Comparison of ENCODE assay signal across 1 cellular context in the genomic region with DNA sequence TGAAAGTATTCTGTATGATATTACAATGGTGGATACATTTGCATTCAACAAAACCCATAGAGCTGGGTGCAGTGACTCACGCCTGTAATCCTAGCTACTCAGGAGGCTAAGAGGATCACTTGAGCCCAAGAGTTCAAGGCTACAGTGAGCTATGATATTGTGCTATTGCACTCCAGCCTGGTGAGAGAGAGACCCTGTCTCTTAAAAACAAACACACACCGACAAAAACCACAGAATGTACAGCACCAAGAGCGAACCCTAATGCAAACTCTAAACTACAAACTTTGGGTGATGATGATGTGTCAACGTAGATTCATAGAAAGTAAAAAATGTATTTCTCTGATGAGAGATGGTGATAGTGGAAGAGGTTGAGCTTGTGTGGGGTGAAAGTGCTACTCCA.
A peak's percentile ranks its signal among the peaks of the same experiment; 100 is the strongest.
TF ChIP-seq lines count a peak whose summit lies in the region.

No MANE protein-coding gene starts in this region.

TF ChIP-seq in HepG2, 621 proteins besides CTCF, POLR2A, EP300 and RAD21 (continued from another document and continues in another):
- TF ChIP-seq ZSCAN21 (CRISPR knock-in tag; IDR thresholded peaks at IDR 0.05; ENCODE audit: borderline replicate concordance): no peak
- TF ChIP-seq, protein P1, sequence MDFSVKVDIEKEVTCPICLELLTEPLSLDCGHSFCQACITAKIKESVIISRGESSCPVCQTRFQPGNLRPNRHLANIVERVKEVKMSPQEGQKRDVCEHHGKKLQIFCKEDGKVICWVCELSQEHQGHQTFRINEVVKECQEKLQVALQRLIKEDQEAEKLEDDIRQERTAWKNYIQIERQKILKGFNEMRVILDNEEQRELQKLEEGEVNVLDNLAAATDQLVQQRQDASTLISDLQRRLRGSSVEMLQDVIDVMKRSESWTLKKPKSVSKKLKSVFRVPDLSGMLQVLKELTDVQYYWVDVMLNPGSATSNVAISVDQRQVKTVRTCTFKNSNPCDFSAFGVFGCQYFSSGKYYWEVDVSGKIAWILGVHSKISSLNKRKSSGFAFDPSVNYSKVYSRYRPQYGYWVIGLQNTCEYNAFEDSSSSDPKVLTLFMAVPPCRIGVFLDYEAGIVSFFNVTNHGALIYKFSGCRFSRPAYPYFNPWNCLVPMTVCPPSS (IDR thresholded peaks at IDR 0.05): no peak
- TF ChIP-seq KMT2B (CRISPR knock-in tag; IDR thresholded peaks at IDR 0.05): no peak
- no peak for TF ChIP-seq ZNF121 (CRISPR knock-in tag; IDR thresholded peaks at IDR 0.05)
- no peak for TF ChIP-seq CCDC6 (CRISPR knock-in tag; IDR thresholded peaks at IDR 0.05)
- no peak for TF ChIP-seq ZNF747 (CRISPR knock-in tag; IDR thresholded peaks at IDR 0.05; ENCODE audit: borderline replicate concordance)
- no peak for TF ChIP-seq ZNF207 (IDR thresholded peaks at IDR 0.05; ENCODE audit: borderline replicate concordance)
- TF ChIP-seq RFX3 (CRISPR knock-in tag; IDR thresholded peaks at IDR 0.05): no peak
- no peak for TF ChIP-seq ZNF576 (CRISPR knock-in tag; IDR thresholded peaks at IDR 0.05)
- TF ChIP-seq ZNF530 (CRISPR knock-in tag; IDR thresholded peaks at IDR 0.05; ENCODE audit: low read depth): no peak
- TF ChIP-seq ZNF407 (CRISPR knock-in tag; IDR thresholded peaks at IDR 0.05; ENCODE audit: not compliant biosample characterization): no peak
- peak; percentile 38 for TF ChIP-seq TEAD3 (CRISPR knock-in tag; optimal IDR thresholded peaks at IDR 0.05; ENCODE audit: borderline replicate concordance)
- no peak for TF ChIP-seq HNRNPH1 (optimal IDR thresholded peaks at IDR 0.05; ENCODE audit: low read depth, low read length)
- TF ChIP-seq, protein P2, sequence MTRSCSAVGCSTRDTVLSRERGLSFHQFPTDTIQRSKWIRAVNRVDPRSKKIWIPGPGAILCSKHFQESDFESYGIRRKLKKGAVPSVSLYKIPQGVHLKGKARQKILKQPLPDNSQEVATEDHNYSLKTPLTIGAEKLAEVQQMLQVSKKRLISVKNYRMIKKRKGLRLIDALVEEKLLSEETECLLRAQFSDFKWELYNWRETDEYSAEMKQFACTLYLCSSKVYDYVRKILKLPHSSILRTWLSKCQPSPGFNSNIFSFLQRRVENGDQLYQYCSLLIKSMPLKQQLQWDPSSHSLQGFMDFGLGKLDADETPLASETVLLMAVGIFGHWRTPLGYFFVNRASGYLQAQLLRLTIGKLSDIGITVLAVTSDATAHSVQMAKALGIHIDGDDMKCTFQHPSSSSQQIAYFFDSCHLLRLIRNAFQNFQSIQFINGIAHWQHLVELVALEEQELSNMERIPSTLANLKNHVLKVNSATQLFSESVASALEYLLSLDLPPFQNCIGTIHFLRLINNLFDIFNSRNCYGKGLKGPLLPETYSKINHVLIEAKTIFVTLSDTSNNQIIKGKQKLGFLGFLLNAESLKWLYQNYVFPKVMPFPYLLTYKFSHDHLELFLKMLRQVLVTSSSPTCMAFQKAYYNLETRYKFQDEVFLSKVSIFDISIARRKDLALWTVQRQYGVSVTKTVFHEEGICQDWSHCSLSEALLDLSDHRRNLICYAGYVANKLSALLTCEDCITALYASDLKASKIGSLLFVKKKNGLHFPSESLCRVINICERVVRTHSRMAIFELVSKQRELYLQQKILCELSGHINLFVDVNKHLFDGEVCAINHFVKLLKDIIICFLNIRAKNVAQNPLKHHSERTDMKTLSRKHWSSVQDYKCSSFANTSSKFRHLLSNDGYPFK (CRISPR knock-in tag; IDR thresholded peaks at IDR 0.05; ENCODE audit: borderline replicate concordance): no peak
- no peak for TF ChIP-seq DMAP1 (CRISPR knock-in tag; IDR thresholded peaks at IDR 0.05)
- no peak for TF ChIP-seq MED13 (CRISPR knock-in tag; IDR thresholded peaks at IDR 0.05)
- no peak for TF ChIP-seq ZUFSP (CRISPR knock-in tag; IDR thresholded peaks at IDR 0.05; ENCODE audit: borderline replicate concordance)
- TF ChIP-seq NFE2 (CRISPR knock-in tag; IDR thresholded peaks at IDR 0.05): no peak
- no peak for TF ChIP-seq IRF1 (CRISPR knock-in tag; IDR thresholded peaks at IDR 0.05; ENCODE audit: low read depth)
- TF ChIP-seq HNF4G (IDR thresholded peaks at IDR 0.05; ENCODE audit: borderline replicate concordance, low read depth, low read length): no peak
- TF ChIP-seq HNF4G (CRISPR knock-in tag; IDR thresholded peaks at IDR 0.05; ENCODE audit: borderline replicate concordance, low read depth): no peak
- no peak for TF ChIP-seq ZBTB44 (CRISPR knock-in tag; IDR thresholded peaks at IDR 0.05)
- no peak for TF ChIP-seq ZNF276 (CRISPR knock-in tag; IDR thresholded peaks at IDR 0.05; ENCODE audit: low read depth)
- TF ChIP-seq SNAI1 (CRISPR knock-in tag; IDR thresholded peaks at IDR 0.05; ENCODE audit: borderline replicate concordance): no peak
- no peak for TF ChIP-seq NFE2L2 (IDR thresholded peaks at IDR 0.05; ENCODE audit: low read length)
- TF ChIP-seq HMG20B (CRISPR knock-in tag; conservative IDR thresholded peaks at IDR 0.05): no peak
- TF ChIP-seq THYN1 (CRISPR knock-in tag; IDR thresholded peaks at IDR 0.05; ENCODE audit: borderline replicate concordance, low read depth): 0 out of 2 replicates have a peak, but pooled peaks have one; percentile 79
- TF ChIP-seq ZNF33A (CRISPR knock-in tag; IDR thresholded peaks at IDR 0.05; ENCODE audit: borderline replicate concordance): no peak
- TF ChIP-seq SMC3 (IDR thresholded peaks at IDR 0.05; ENCODE audit: low read length): no peak
- no peak for TF ChIP-seq ZFP36 (IDR thresholded peaks at IDR 0.05; ENCODE audit: borderline replicate concordance, low read depth, low read length, partially characterized antibody)
- TF ChIP-seq ZMAT5 (CRISPR knock-in tag; IDR thresholded peaks at IDR 0.05; ENCODE audit: borderline replicate concordance, low read depth): no peak
- no peak for TF ChIP-seq SP5 (CRISPR knock-in tag; IDR thresholded peaks at IDR 0.05; ENCODE audit: borderline replicate concordance, low read depth)
- TF ChIP-seq, protein P3, sequence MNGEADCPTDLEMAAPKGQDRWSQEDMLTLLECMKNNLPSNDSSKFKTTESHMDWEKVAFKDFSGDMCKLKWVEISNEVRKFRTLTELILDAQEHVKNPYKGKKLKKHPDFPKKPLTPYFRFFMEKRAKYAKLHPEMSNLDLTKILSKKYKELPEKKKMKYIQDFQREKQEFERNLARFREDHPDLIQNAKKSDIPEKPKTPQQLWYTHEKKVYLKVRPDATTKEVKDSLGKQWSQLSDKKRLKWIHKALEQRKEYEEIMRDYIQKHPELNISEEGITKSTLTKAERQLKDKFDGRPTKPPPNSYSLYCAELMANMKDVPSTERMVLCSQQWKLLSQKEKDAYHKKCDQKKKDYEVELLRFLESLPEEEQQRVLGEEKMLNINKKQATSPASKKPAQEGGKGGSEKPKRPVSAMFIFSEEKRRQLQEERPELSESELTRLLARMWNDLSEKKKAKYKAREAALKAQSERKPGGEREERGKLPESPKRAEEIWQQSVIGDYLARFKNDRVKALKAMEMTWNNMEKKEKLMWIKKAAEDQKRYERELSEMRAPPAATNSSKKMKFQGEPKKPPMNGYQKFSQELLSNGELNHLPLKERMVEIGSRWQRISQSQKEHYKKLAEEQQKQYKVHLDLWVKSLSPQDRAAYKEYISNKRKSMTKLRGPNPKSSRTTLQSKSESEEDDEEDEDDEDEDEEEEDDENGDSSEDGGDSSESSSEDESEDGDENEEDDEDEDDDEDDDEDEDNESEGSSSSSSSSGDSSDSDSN (CRISPR knock-in tag; IDR thresholded peaks at IDR 0.05): no peak
- no peak for TF ChIP-seq ZNF446 (CRISPR knock-in tag; IDR thresholded peaks at IDR 0.05)
- TF ChIP-seq ZNF354B (CRISPR knock-in tag; IDR thresholded peaks at IDR 0.05): 0 out of 2 replicates have a peak, but pooled peaks have one; percentile 81
- no peak for TF ChIP-seq RFX1 (IDR thresholded peaks at IDR 0.05)
